In the genomic region with DNA sequence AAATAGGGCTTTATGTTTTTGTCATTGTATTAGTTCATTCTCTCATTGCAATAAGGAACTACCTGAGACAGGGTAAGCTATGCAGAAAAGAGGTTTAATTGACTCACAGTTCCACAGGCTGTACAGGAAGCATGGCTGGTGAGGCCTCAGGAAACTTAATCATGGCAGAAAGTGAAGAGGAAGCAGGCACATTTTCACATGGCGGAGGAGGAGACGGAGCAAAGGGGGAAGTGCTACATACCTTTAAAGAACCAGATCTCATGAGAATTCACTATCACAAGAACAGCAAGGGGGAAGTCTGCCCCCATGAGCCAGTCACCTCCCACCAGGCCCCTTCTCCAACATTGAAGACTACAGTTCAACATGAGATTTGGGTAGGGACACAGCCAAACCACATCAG, we compare ENCODE assay signal across 14 cellular contexts.
"Had no signal": no experiment of that assay in that cellular context is flagged by ENCODE, and none has a peak within 500 bp of the region (broad histone marks: within the 10 kb centered on the region; RNA-seq: fewer than 3 reads in every experiment).

No MANE protein-coding gene starts in this region.

- H3K9me3 Mint-ChIP-seq: natural killer cell treated with Interleukin-12 subunit alpha and Interleukin-12 subunit beta and Interleukin-15 and Interleukin-18, amount 100 ng/mL, for 72 hours had no signal

- H3K27me3 Mint-ChIP-seq: activated naive CD8-positive, alpha-beta T cell; effector memory CD8-positive, alpha-beta T cell; natural killer cell treated with Interleukin-12 subunit alpha and Interleukin-12 subunit beta and Interleukin-15 and Interleukin-18, amount 100 ng/mL, for 72 hours; progenitor cell of endocrine pancreas had no signal

- H3K27me3 ChIP-seq: cardiac muscle cell, tibial artery had no signal

- DNase-seq: activated CD4-positive, alpha-beta T cell treated with anti-CD3 and anti-CD28 coated beads for 48 hours; activated CD4-positive, CD25-positive, alpha-beta regulatory T cell; activated gamma-delta T cell; activated T-cell treated with anti-CD3 and anti-CD28 coated beads, Interleukin-2, amount 50 U/mL, for 72 hours; effector memory CD8-positive, alpha-beta T cell; stimulated activated naive CD4-positive, alpha-beta T cell treated with Interleukin-2 at 50 U/mL for 16 hours; substantia nigra; tibial artery had no signal

- H3K4me1 ChIP-seq: tibial artery had no signal

- FAIRE-seq: urothelium cell line had no signal

- H3K4me3 ChIP-seq: cardiac muscle cell, tibial artery had no signal

- H3K36me3 ChIP-seq: cardiac muscle cell had no signal

- H3K4me3 Mint-ChIP-seq: activated naive CD8-positive, alpha-beta T cell; activated T-cell treated with anti-CD3 and anti-CD28 coated beads, Interleukin-2, amount 50 U/mL, for 72 hours; effector memory CD8-positive, alpha-beta T cell; natural killer cell treated with Interleukin-12 subunit alpha and Interleukin-12 subunit beta and Interleukin-15 and Interleukin-18, amount 100 ng/mL, for 72 hours; T-helper 2 cell treated with Interferon-gamma antibody and Interleukin-4, amounts not matched to agents 5 μg/mL and 100 μg/mL, for 36 hours had no signal

- H3K9me3 ChIP-seq: tibial artery had no signal

- H3K27ac ChIP-seq: cardiac muscle cell, tibial artery had no signal

- H3K27ac Mint-ChIP-seq: activated naive CD8-positive, alpha-beta T cell; activated T-cell treated with anti-CD3 and anti-CD28 coated beads, Interleukin-2, amount 50 U/mL, for 72 hours; effector memory CD8-positive, alpha-beta T cell; natural killer cell treated with Interleukin-12 subunit alpha and Interleukin-12 subunit beta and Interleukin-15 and Interleukin-18, amount 100 ng/mL, for 72 hours; progenitor cell of endocrine pancreas; T-helper 2 cell treated with Interferon-gamma antibody and Interleukin-4, amounts not matched to agents 5 μg/mL and 100 μg/mL, for 36 hours had no signal
